ENCODE assay signal across 8 cellular contexts in the genomic region with DNA sequence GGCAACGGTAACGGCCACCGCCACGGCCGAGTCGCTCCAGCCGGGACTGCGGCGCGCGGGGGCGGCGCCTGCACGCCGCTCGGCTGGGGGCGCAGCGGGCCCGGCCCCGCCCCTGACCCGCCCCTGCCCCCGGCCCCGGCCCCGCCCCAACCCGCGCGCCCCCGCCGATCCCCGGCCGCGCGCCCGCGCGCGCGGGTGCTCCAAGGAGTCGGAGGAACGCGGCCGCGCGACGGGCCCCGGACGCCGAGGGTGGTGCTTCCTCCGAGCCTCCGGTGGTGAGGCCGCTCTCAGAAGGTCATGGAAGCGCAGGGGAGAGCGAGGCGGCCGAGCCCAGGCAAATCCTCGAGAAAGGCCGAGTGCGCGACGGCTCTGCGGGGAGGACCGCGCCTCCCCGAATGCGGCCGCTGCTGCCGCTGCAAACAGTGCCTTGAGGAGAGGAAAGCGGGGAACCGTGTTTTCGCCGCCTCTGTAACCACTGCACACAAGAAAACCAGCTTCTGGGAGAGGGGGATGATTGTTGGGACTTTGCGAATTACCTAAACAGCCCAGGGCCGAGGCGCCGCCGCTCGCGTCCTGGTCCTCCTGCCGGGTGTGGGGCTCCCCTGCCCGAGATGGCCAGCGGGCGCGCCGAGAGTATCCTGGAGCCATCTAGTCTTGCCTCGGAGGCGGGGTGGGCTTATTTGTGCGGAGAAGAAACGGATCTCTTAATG. TPM values are rescaled to one million over a fixed set of nuclear protein-coding genes. Genes with fewer than 3 reads are reported as not detected.
DNase-seq lines count a peak whose midpoint lies in the region; ATAC-seq and TF ChIP-seq lines count a peak whose summit lies in the region.

A gene with protein sequence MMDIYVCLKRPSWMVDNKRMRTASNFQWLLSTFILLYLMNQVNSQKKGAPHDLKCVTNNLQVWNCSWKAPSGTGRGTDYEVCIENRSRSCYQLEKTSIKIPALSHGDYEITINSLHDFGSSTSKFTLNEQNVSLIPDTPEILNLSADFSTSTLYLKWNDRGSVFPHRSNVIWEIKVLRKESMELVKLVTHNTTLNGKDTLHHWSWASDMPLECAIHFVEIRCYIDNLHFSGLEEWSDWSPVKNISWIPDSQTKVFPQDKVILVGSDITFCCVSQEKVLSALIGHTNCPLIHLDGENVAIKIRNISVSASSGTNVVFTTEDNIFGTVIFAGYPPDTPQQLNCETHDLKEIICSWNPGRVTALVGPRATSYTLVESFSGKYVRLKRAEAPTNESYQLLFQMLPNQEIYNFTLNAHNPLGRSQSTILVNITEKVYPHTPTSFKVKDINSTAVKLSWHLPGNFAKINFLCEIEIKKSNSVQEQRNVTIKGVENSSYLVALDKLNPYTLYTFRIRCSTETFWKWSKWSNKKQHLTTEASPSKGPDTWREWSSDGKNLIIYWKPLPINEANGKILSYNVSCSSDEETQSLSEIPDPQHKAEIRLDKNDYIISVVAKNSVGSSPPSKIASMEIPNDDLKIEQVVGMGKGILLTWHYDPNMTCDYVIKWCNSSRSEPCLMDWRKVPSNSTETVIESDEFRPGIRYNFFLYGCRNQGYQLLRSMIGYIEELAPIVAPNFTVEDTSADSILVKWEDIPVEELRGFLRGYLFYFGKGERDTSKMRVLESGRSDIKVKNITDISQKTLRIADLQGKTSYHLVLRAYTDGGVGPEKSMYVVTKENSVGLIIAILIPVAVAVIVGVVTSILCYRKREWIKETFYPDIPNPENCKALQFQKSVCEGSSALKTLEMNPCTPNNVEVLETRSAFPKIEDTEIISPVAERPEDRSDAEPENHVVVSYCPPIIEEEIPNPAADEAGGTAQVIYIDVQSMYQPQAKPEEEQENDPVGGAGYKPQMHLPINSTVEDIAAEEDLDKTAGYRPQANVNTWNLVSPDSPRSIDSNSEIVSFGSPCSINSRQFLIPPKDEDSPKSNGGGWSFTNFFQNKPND (minus strand): TSS at position 48 of the 710 bp plus-strand sequence. CDS start 25,999 bp downstream, outside the sequence.

- no peaks in the 10 kb centered on the region for H3K36me3 Mint-ChIP-seq in stimulated activated memory B cell treated with anti-CD40 and anti-IgM and Interleukin-4, amounts not matched to agents 10 μg/mL and 1 μg/mL and 100 μg/mL, for 72 hours

- peaks cover 15% of the 10 kb centered on the region for H3K4me1 Mint-ChIP-seq in stimulated activated memory B cell treated with anti-CD40 and anti-IgM and Interleukin-4, amounts not matched to agents 10 μg/mL and 1 μg/mL and 100 μg/mL, for 72 hours

- peak within 1 kb of the TSS; percentile 77 for H3K4me3 Mint-ChIP-seq in stimulated activated memory B cell treated with anti-CD40 and anti-IgM and Interleukin-4, amounts not matched to agents 10 μg/mL and 1 μg/mL and 100 μg/mL, for 72 hours

- no peaks in the 10 kb centered on the region for H3K9me3 ChIP-seq in esophagus muscularis mucosa
- H3K9me3 ChIP-seq in mononuclear cell (ENCODE audit: low read depth, low read length) = no peaks in the 10 kb centered on the region

- peak within 1 kb of the TSS; percentile 89 to 98 (median 96) for H3K27ac ChIP-seq in esophagus muscularis mucosa (replicated peaks in 1 of 4)

- no peaks in the 10 kb centered on the region for H3K27me3 ChIP-seq in esophagus muscularis mucosa
- H3K27me3 ChIP-seq in mononuclear cell (ENCODE audit: insufficient read depth, low read length) = peaks cover 77% of the 10 kb centered on the region

- TF ChIP-seq CTCF in esophagus muscularis mucosa (IDR thresholded peaks at IDR 0.05) = peak in 1 of 3 experiments; percentile 7

- H3K4me3 ChIP-seq in esophagus muscularis mucosa (peak within 1 kb of the TSS; percentile 81 to 98 (median 92)), mononuclear cell (ENCODE audit: low read length) (peak within 1 kb of the TSS; percentile 16)

- WGBS in esophagus muscularis mucosa = 0% methylated on average over 4 of the region's 88 CpGs

- peaks cover 50% of the 10 kb centered on the region for H3K27me3 Mint-ChIP-seq in stimulated activated memory B cell treated with anti-CD40 and anti-IgM and Interleukin-4, amounts not matched to agents 10 μg/mL and 1 μg/mL and 100 μg/mL, for 72 hours

- intact Hi-C loops in esophagus muscularis mucosa (cut with DNase I) = loop anchor here (5.0 to 10.0 kb wide), 2 partner anchors 109 to 248 kb away; no protein-coding TSS in a partner anchor

- no peak for TF ChIP-seq EP300 in esophagus muscularis mucosa (IDR thresholded peaks at IDR 0.05)

- TF ChIP-seq POLR2A in esophagus muscularis mucosa (IDR thresholded peaks at IDR 0.05; ENCODE audit: low read depth) = peak; percentile 60

- no peaks in the 10 kb centered on the region for H3K36me3 ChIP-seq in esophagus muscularis mucosa

- H3K4me1 ChIP-seq in esophagus muscularis mucosa (peaks cover 9 to 45% (median 31%) of the 10 kb centered on the region in 4 donors), mononuclear cell (ENCODE audit: insufficient read depth, low read length) (peaks cover 7% of the 10 kb centered on the region)

- no peaks in the 10 kb centered on the region for H3K9me3 Mint-ChIP-seq in stimulated activated memory B cell treated with anti-CD40 and anti-IgM and Interleukin-4, amounts not matched to agents 10 μg/mL and 1 μg/mL and 100 μg/mL, for 72 hours

- ATAC-seq in HG02884 (IDR thresholded peaks at IDR 0.05; ENCODE audit: unreplicated experiment) (peak; percentile 35), GM18870 (IDR thresholded peaks at IDR 0.05; ENCODE audit: unreplicated experiment) (no peak)
- ATAC-seq in stimulated activated memory B cell treated with anti-CD40 and anti-IgM and Interleukin-4, amounts not matched to agents 10 μg/mL and 1 μg/mL and 100 μg/mL, for 72 hours = peak; percentile 60

- peak; percentile 41 for DNase-seq in GM04503 (ENCODE audit: low read depth)
- peak; percentile 67 for DNase-seq in NCI-H526 treated with DMSO at 0.1 percent for 48 hours (lab: John Stamatoyannopoulos, UW)
- DNase-seq in activated T-helper 1 cell treated with anti-CD3 and anti-CD28 coated beads, Interleukin-2, amount 50 U/mL, for 16 hours (ENCODE audit: low read depth in 1 of 2, low spot score in 1 of 2) = peak; percentile 15 to 20
- DNase-seq in esophagus muscularis mucosa (ENCODE audit: extremely low spot score) = no peak

- H3K27ac Mint-ChIP-seq in stimulated activated memory B cell treated with anti-CD40 and anti-IgM and Interleukin-4, amounts not matched to agents 10 μg/mL and 1 μg/mL and 100 μg/mL, for 72 hours = no peak within 1 kb of the TSS

RNA-seq across cellular contexts. Expression of the gene that starts here (rescaled TPM):
- total RNA-seq in esophagus muscularis mucosa = 100 to 1,000 TPM in 1 of 4 donors, 10 to 100 TPM in 3; 72.3 to 102 (median 90.1) TPM
- total RNA-seq in mononuclear cell = 0.31 TPM

Comparison
In these comparisons a context has a peak if more than half of its experiments do, and no peak if none do; other contexts are left out.
1. RNA of the gene that starts here (total RNA-seq): 72.3 to 102 TPM in esophagus muscularis mucosa; 0.31 TPM in mononuclear cell (single experiment); every median in the first group is over 10 times any median in the second.